In genomic region chr12:2613674-2614073, GRCh38 we compare ENCODE assay signal across 8 cellular contexts.
DNase-seq lines count a peak whose midpoint lies in the region; ATAC-seq and TF ChIP-seq lines count a peak whose summit lies in the region.

No MANE protein-coding gene starts in this region.

- H3K36me3 ChIP-seq in A673 (ENCODE audit: insufficient read depth, low read length, poor library complexity, severe bottlenecking) (no peaks in the 10 kb centered on the region), lower lobe of right lung (no peaks in the 10 kb centered on the region)

- BruUV-seq in A673 (replicated peaks; lab: Mats Ljungman, UMichigan): no TSS peak

- no peak overlapping the region for H3K4me3 ChIP-seq in A673 (ENCODE audit: low read depth, low read length, poor library complexity, severe bottlenecking)
- no peak overlapping the region for H3K4me3 ChIP-seq in lower lobe of right lung

- CTCF ChIA-PET in A673 (lab: Charles Lee): no interaction called here

- DNase-seq in A673 (ENCODE audit: low spot score) (peak; percentile 66), H4 (ENCODE audit: low spot score) (peak; percentile 89), lower lobe of right lung (no peak), NOMO-1 treated with dmso at 0.1 percent for 144 hours (lab: John Stamatoyannopoulos, UW; ENCODE audit: unreplicated experiment) (no peak), DMS79 treated with DMSO at 0.1 percent for 48 hours (lab: John Stamatoyannopoulos, UW) (no peak)
- DNase-seq in activated T-cell treated with anti-CD3 and anti-CD28 coated beads, Interleukin-2, amount 50 U/mL, for 4 hours: no peak

- H3K4me1 ChIP-seq in A673 (ENCODE audit: insufficient read depth, low read length, poor library complexity, severe bottlenecking) (no peaks in the 10 kb centered on the region), lower lobe of right lung (peaks cover 5% of the 10 kb centered on the region)

- H3K9me3 Mint-ChIP-seq in activated T-cell treated with anti-CD3 and anti-CD28 coated beads, Interleukin-2, amount 50 U/mL, for 4 hours: no peaks in the 10 kb centered on the region

- TF ChIP-seq CTCF in A673 (conservative IDR thresholded peaks at IDR 0.05; ENCODE audit: low read depth, low read length) (no peak), lower lobe of right lung (IDR thresholded peaks at IDR 0.05) (no peak)

- no peak for TF ChIP-seq POLR2A in GM18505 (IDR thresholded peaks at IDR 0.05; ENCODE audit: borderline replicate concordance, extremely low read depth, insufficient read depth, insufficient read length)

- H3K4me3 Mint-ChIP-seq in activated T-cell treated with anti-CD3 and anti-CD28 coated beads, Interleukin-2, amount 50 U/mL, for 4 hours: no peak overlapping the region

- intact Hi-C loops in A673 (cut with micrococcal nuclease; ENCODE audit: unreplicated experiment) (no loop called here), lower lobe of right lung (cut with DNase I) (no loop called here)

- H3K27me3 Mint-ChIP-seq in activated T-cell treated with anti-CD3 and anti-CD28 coated beads, Interleukin-2, amount 50 U/mL, for 4 hours (ENCODE audit: low read depth): peaks cover 25% of the 10 kb centered on the region

- H3K36me3 Mint-ChIP-seq in activated T-cell treated with anti-CD3 and anti-CD28 coated beads, Interleukin-2, amount 50 U/mL, for 4 hours (ENCODE audit: insufficient read depth): no peaks in the 10 kb centered on the region

- peaks cover 6% of the 10 kb centered on the region for H3K4me1 Mint-ChIP-seq in activated T-cell treated with anti-CD3 and anti-CD28 coated beads, Interleukin-2, amount 50 U/mL, for 4 hours (ENCODE audit: low read depth)

- H3K27ac ChIP-seq in A673 (ENCODE audit: low read depth, low read length, poor library complexity, severe bottlenecking) (no peak overlapping the region), lower lobe of right lung (peak overlapping the region; percentile 11)

- H3K27me3 ChIP-seq in A673 (replicated peaks; ENCODE audit: insufficient read depth, low read depth, low read length, poor library complexity): no peaks in the 10 kb centered on the region
- H3K27me3 ChIP-seq in lower lobe of right lung (ENCODE audit: low read depth): no peaks in the 10 kb centered on the region

- H3K9me3 ChIP-seq in A673 (ENCODE audit: low read depth, low read length, poor library complexity, severe bottlenecking) (no peaks in the 10 kb centered on the region), lower lobe of right lung (no peaks in the 10 kb centered on the region)

- peak; percentile 88 to 94 for ATAC-seq in activated T-cell treated with anti-CD3 and anti-CD28 coated beads, Interleukin-2, amount 50 U/mL, for 4 hours
- peak; percentile 32 to 59 for ATAC-seq in lower lobe of right lung
- no peak for ATAC-seq in GM21360 (IDR thresholded peaks at IDR 0.05; ENCODE audit: unreplicated experiment)
- no peak for ATAC-seq in GM18505 (IDR thresholded peaks at IDR 0.05; ENCODE audit: unreplicated experiment)

- POLR2A ChIA-PET in A673 (lab: Charles Lee; ENCODE audit: low non-redundant PET): no interaction called here

Comparison
In these comparisons a context has a peak if more than half of its experiments do, and no peak if none do; other contexts are left out.
1. DNase-seq: peak in A673 (single experiment) and H4 (single experiment); none in activated T-cell treated with anti-CD3 and anti-CD28 coated beads, Interleukin-2, amount 50 U/mL, for 4 hours (single experiment), lower lobe of right lung (single experiment), NOMO-1 treated with dmso at 0.1 percent for 144 hours (single experiment) and DMS79 treated with DMSO at 0.1 percent for 48 hours (single experiment).
2. ATAC-seq: peak in activated T-cell treated with anti-CD3 and anti-CD28 coated beads, Interleukin-2, amount 50 U/mL, for 4 hours (2 of 2) and lower lobe of right lung (2 of 2); none in GM21360 (single experiment) and GM18505 (single experiment).